1 cellular context compared by ENCODE assay signal in the genomic region with DNA sequence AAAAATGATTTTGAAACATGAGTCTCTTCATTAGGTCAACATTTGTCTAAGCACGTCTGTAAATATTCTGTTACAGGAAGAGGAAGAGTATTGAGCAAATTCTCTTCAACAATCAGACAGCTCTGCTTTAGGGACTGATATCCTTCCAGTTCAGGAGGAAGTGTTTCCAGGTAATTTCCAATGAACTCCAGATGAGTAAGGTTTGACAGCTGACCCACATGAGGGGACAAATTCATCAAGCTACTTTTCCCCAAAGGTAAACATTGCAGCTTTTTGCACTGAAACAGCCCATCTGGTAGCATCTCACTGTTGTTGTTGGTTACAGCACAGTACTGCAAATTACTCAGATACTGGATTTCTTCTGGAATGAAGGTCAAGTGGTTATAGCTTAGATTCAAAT.
TF ChIP-seq lines count a peak whose summit lies in the region.

No MANE protein-coding gene starts in this region.

TF ChIP-seq in A549, 52 proteins besides CTCF, POLR2A, EP300 and RAD21:
- TF ChIP-seq RNF2 (IDR thresholded peaks at IDR 0.05; ENCODE audit: borderline replicate concordance, low read depth): no peak
- TF ChIP-seq, protein P1, sequence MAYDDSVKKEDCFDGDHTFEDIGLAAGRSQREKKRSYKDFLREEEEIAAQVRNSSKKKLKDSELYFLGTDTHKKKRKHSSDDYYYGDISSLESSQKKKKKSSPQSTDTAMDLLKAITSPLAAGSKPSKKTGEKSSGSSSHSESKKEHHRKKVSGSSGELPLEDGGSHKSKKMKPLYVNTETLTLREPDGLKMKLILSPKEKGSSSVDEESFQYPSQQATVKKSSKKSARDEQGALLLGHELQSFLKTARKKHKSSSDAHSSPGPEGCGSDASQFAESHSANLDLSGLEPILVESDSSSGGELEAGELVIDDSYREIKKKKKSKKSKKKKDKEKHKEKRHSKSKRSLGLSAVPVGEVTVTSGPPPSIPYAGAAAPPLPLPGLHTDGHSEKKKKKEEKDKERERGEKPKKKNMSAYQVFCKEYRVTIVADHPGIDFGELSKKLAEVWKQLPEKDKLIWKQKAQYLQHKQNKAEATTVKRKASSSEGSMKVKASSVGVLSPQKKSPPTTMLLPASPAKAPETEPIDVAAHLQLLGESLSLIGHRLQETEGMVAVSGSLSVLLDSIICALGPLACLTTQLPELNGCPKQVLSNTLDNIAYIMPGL (CRISPR knock-in tag; IDR thresholded peaks at IDR 0.05; ENCODE audit: borderline replicate concordance): no peak
- no peak for TF ChIP-seq KDM5A (IDR thresholded peaks at IDR 0.05)
- TF ChIP-seq, protein P2, sequence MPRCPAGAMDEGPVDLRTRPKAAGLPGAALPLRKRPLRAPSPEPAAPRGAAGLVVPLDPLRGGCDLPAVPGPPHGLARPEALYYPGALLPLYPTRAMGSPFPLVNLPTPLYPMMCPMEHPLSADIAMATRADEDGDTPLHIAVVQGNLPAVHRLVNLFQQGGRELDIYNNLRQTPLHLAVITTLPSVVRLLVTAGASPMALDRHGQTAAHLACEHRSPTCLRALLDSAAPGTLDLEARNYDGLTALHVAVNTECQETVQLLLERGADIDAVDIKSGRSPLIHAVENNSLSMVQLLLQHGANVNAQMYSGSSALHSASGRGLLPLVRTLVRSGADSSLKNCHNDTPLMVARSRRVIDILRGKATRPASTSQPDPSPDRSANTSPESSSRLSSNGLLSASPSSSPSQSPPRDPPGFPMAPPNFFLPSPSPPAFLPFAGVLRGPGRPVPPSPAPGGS (IDR thresholded peaks at IDR 0.05): no peak
- no peak for TF ChIP-seq USF2 (IDR thresholded peaks at IDR 0.05)
- no peak for TF ChIP-seq EHMT2 (IDR thresholded peaks at IDR 0.05; ENCODE audit: low read depth)
- no peak for TF ChIP-seq JUN (IDR thresholded peaks at IDR 0.05)
- no peak for TF ChIP-seq CBX2 (IDR thresholded peaks at IDR 0.05; ENCODE audit: borderline replicate concordance, low read depth)
- TF ChIP-seq NPAS2 (CRISPR knock-in tag; IDR thresholded peaks at IDR 0.05; ENCODE audit: borderline replicate concordance): no peak
- no peak for TF ChIP-seq JUNB (IDR thresholded peaks at IDR 0.05)
- no peak for TF ChIP-seq CHD4 (IDR thresholded peaks at IDR 0.05; ENCODE audit: borderline replicate concordance)
- no peak for TF ChIP-seq KDM1A (IDR thresholded peaks at IDR 0.05; ENCODE audit: low read depth)
- TF ChIP-seq RCOR1 (IDR thresholded peaks at IDR 0.05; ENCODE audit: low read depth, low read length): no peak
- TF ChIP-seq NR3C1 (IDR thresholded peaks at IDR 0.05): no peak
- TF ChIP-seq EHF (CRISPR knock-in tag; IDR thresholded peaks at IDR 0.05): no peak
- TF ChIP-seq NFE2L2 (conservative IDR thresholded peaks at IDR 0.05; ENCODE audit: low read length): no peak
- no peak for TF ChIP-seq ELK1 (IDR thresholded peaks at IDR 0.05; ENCODE audit: low read depth, low read length)
- no peak for TF ChIP-seq HOXB5 (CRISPR knock-in tag; IDR thresholded peaks at IDR 0.05)
TF ChIP-seq in A549: peak in this region for 0.
